ENCODE assay signal across 15 cellular contexts in the genomic region with DNA sequence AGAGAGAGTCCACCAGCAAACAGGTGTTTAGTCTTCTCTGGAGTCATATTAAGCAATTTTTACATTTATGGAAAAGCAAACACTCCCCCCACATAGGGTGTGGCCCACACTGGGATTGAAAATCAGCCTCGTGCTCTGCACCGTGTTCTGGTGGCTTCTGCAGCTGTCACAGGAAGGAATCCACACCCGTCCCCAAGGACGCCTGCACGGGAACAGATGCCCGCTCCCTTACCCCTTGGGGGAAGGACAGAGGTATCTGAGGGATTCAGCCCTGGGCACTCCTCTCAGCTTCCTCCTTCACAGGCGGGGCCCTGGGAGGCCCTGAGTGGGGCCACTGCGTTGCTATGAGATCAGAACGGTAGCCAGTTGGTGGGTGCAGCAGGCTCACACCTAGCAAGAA. TPM values are rescaled to one million over a fixed set of nuclear protein-coding genes. Genes with fewer than 3 reads are reported as not detected.
DNase-seq lines count a peak whose midpoint lies in the region; ATAC-seq, FAIRE-seq and TF ChIP-seq lines count a peak whose summit lies in the region.
"Had no signal": no experiment of that assay in that cellular context is flagged by ENCODE, and none has a peak within 500 bp of the region (broad histone marks: within the 10 kb centered on the region; RNA-seq: fewer than 3 reads in every experiment).

No MANE protein-coding gene starts in this region.

- H3K9me3 ChIP-seq in PC-3 (ENCODE audit: low read length) (no peaks in the 10 kb centered on the region), heart right ventricle (no peaks in the 10 kb centered on the region), parathyroid adenoma (ENCODE audit: control insufficient read depth, low read length) (no peaks in the 10 kb centered on the region)

- peaks cover 7% of the 10 kb centered on the region for H3F3A ChIP-seq in PC-3 (ENCODE audit: low read length, unreplicated experiment)

- H3K79me2 ChIP-seq in PC-3 (ENCODE audit: low read length) (no peaks in the 10 kb centered on the region), parathyroid adenoma (no peaks in the 10 kb centered on the region)

- WGBS in heart right ventricle, 2 donors, result 51 to 75% methylated on average over 9 of the region's 9 CpGs

- intact Hi-C loops in PC-3 (cut with micrococcal nuclease), result loop anchor here (5.0 kb wide), 1 partner anchor 117 kb away; no protein-coding TSS in a partner anchor
- intact Hi-C loops in heart right ventricle (cut with DNase I), result loop anchor here in 1 of 10 donors (2.0 kb wide), 1 partner anchor 19 kb away; no protein-coding TSS in a partner anchor

- H3K27me3 ChIP-seq in PC-3 (ENCODE audit: low read length), result no peaks in the 10 kb centered on the region
- H3K27me3 ChIP-seq in heart right ventricle, result no peaks in the 10 kb centered on the region
- no peaks in the 10 kb centered on the region for H3K27me3 ChIP-seq in parathyroid adenoma (ENCODE audit: control insufficient read depth, insufficient read depth, low read length)

- BruUV-seq in PC-3 (replicated peaks; lab: Mats Ljungman, UMichigan), result no TSS peak

- CTCF ChIA-PET in PC-3 (lab: Charles Lee), result no interaction called here

- H3K4me1 ChIP-seq in PC-3 (ENCODE audit: insufficient read depth, low read length) (peaks cover 55% of the 10 kb centered on the region), heart right ventricle (peaks cover 15 to 56% (median 36%) of the 10 kb centered on the region in 9 donors), parathyroid adenoma (no peaks in the 10 kb centered on the region)

- H3K9me2 ChIP-seq in PC-3 (replicated peaks; ENCODE audit: low read length), result no peaks in the 10 kb centered on the region

- POLR2A ChIA-PET in PC-3 (lab: Charles Lee; ENCODE audit: unreplicated experiment), result no interaction called here

- no peak for TF ChIP-seq POLR2A in GM12892 (IDR thresholded peaks at IDR 0.05; ENCODE audit: low read depth, low read length)

- H3K36me3 ChIP-seq in PC-3 (ENCODE audit: low read depth, low read length) (no peaks in the 10 kb centered on the region), heart right ventricle (no peaks in the 10 kb centered on the region), parathyroid adenoma (ENCODE audit: control insufficient read depth, insufficient read depth, low read length) (no peaks in the 10 kb centered on the region)

- no peaks in the 10 kb centered on the region for H4K20me1 ChIP-seq in PC-3 (ENCODE audit: low read length)

- H3K4me3 ChIP-seq in PC-3 (ENCODE audit: low read length) (no peak overlapping the region), heart right ventricle (no peak overlapping the region), parathyroid adenoma (ENCODE audit: low read depth, low read length) (no peak overlapping the region)

- peak; percentile 24 for DNase-seq in COLO668 (lab: John Stamatoyannopoulos, UW; ENCODE audit: unreplicated experiment)
- peak; percentile 40 for DNase-seq in PC-3
- DNase-seq in heart right ventricle, result peak; percentile 56 to 63
- DNase-seq in GM12892 (ENCODE audit: insufficient read length), result no peak
- no peak for DNase-seq in cerebellar nuclear complex (lab: John Stamatoyannopoulos, UW)
- no peak for DNase-seq in G401 (ENCODE audit: low spot score)
- DNase-seq: activated CD4-positive, alpha-beta T cell treated with anti-CD3 and anti-CD28 coated beads for 48 hours; activated naive CD4-positive, alpha-beta T cell; cortex of kidney; NCI-H2227 treated with DMSO at 0.1 percent for 48 hours; SHP77 had no signal

- H3K27ac ChIP-seq in PC-3 (ENCODE audit: low read length) (peak overlapping the region; percentile 96), heart right ventricle (peak overlapping the region; percentile 33 to 86 (median 74)), parathyroid adenoma (peak overlapping the region; percentile 51)
- H3K27ac ChIP-seq: C4-2B had no signal

- no peak overlapping the region for H2AFZ ChIP-seq in PC-3 (ENCODE audit: low read length)
- no peak overlapping the region for H2AFZ ChIP-seq in parathyroid adenoma

- ATAC-seq in PC-3 (no peak), heart right ventricle (peak; percentile 60 to 91 (median 83)), GM18868 (IDR thresholded peaks at IDR 0.05; ENCODE audit: unreplicated experiment) (no peak)

- in situ Hi-C loops in G401 (cut with HindIII; ENCODE audit: low sequenced_read_pairs), result no loop called here

- TF ChIP-seq CTCF in PC-3 (conservative IDR thresholded peaks at IDR 0.05; ENCODE audit: low read depth, low read length) (no peak), heart right ventricle (IDR thresholded peaks at IDR 0.05) (no peak), parathyroid adenoma (IDR thresholded peaks at IDR 0.05) (no peak)

- H3K9ac ChIP-seq in PC-3 (ENCODE audit: low read length) (peak overlapping the region; percentile 27; the same call in 1 of the 2 replicates), parathyroid adenoma (no peak overlapping the region)

- no peak overlapping the region for H3K4me2 ChIP-seq in PC-3 (ENCODE audit: low read length)
- no peak overlapping the region for H3K4me2 ChIP-seq in parathyroid adenoma (ENCODE audit: low read length)

- FAIRE-seq in GM12892 (lab: Jason Lieb, UNC), result no peak
- FAIRE-seq: H1 had no signal

RNA-seq across cellular contexts. Expression of a gene that starts 27.8 kb away (rescaled TPM):
- total RNA-seq in PC-3 (2014; rRNA removed) (not detected in 2 replicates), heart right ventricle (1 to 10 TPM in 1 of 10 donors, under 1 TPM in 8, not detected in 1; 0.23 to 1.3 (median 0.42) TPM)
- under 1 TPM; 0.22 to 0.44 TPM for polyA plus RNA-seq in heart right ventricle
- not detected for polyA plus RNA-seq in GM12892 (2012; ENCODE audit: missing spikeins)
- not detected in 2 replicates for total RNA-seq in G401 (2014; rRNA removed; shearing (Covaris generic))
- total RNA-seq: H1 had no signal
- polyA plus RNA-seq: H1 had no signal

Comparison
In these comparisons a context has a peak if more than half of its experiments do, and no peak if none do; other contexts are left out.
1. DNase-seq: peak in COLO668 (single experiment), PC-3 (single experiment) and heart right ventricle (2 of 2); none in GM12892 (single experiment), cerebellar nuclear complex (0 of 2) and G401 (single experiment).
2. ATAC-seq: peak in heart right ventricle (8 of 8); none in PC-3 (single experiment) and GM18868 (single experiment).
3. Peak in every context shown above with its lines, with median percentiles within 50 percentile points of each other: H3K27ac ChIP-seq.